Comparison of ENCODE assay signal across 1 cellular context in the genomic region with DNA sequence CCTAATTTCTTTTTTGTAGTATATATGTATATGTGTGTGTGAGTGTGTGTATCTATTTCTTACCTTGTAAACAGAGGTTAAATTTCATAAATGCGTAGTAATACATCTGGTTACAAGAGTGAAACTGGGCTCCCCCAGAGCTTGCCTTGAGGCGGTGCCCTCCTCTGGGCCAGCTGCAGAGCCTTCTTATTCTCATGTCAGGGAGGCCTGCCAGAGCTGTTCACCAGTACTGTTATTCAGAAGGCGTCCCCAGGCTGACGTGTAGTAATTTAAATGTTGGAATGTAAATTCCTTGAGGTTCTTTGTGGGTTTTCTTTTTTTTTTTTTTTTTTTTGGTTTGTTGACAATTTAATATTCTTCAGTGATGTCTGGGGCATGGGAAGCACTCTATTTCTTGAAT.
TF ChIP-seq lines count a peak whose summit lies in the region.

No MANE protein-coding gene starts in this region.

TF ChIP-seq in SK-N-SH treated with all-trans-retinoic acid at 6 μM for 48 hours, 23 proteins besides CTCF, POLR2A, EP300 and RAD21 (continued from another document):
- TF ChIP-seq, protein P1, sequence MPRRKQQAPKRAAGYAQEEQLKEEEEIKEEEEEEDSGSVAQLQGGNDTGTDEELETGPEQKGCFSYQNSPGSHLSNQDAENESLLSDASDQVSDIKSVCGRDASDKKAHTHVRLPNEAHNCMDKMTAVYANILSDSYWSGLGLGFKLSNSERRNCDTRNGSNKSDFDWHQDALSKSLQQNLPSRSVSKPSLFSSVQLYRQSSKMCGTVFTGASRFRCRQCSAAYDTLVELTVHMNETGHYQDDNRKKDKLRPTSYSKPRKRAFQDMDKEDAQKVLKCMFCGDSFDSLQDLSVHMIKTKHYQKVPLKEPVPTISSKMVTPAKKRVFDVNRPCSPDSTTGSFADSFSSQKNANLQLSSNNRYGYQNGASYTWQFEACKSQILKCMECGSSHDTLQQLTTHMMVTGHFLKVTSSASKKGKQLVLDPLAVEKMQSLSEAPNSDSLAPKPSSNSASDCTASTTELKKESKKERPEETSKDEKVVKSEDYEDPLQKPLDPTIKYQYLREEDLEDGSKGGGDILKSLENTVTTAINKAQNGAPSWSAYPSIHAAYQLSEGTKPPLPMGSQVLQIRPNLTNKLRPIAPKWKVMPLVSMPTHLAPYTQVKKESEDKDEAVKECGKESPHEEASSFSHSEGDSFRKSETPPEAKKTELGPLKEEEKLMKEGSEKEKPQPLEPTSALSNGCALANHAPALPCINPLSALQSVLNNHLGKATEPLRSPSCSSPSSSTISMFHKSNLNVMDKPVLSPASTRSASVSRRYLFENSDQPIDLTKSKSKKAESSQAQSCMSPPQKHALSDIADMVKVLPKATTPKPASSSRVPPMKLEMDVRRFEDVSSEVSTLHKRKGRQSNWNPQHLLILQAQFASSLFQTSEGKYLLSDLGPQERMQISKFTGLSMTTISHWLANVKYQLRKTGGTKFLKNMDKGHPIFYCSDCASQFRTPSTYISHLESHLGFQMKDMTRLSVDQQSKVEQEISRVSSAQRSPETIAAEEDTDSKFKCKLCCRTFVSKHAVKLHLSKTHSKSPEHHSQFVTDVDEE (CRISPR knock-in tag; IDR thresholded peaks at IDR 0.05) = no peak
